In genomic region chr1:109624215-109625010, GRCh38 we compare ENCODE assay signal across 1 cellular context.
TF ChIP-seq lines count a peak whose summit lies in the region.

No MANE protein-coding gene starts in this region.

TF ChIP-seq in IMR-90, 13 proteins besides CTCF, POLR2A, EP300 and RAD21:
- no peak for TF ChIP-seq BHLHE40 (IDR thresholded peaks at IDR 0.05; ENCODE audit: low read depth, low read length)
- no peak for TF ChIP-seq RCOR1 (IDR thresholded peaks at IDR 0.05; ENCODE audit: insufficient replicate concordance, low read length)
- TF ChIP-seq USF2 (IDR thresholded peaks at IDR 0.05; ENCODE audit: low read depth, low read length) = no peak
- TF ChIP-seq CHD1 (IDR thresholded peaks at IDR 0.05; ENCODE audit: low read depth, low read length) = no peak
- no peak for TF ChIP-seq RFX5 (IDR thresholded peaks at IDR 0.05; ENCODE audit: low read depth, low read length)
- TF ChIP-seq SMC3 (IDR thresholded peaks at IDR 0.05; ENCODE audit: low read depth, low read length) = no peak
- no peak for TF ChIP-seq MAZ (IDR thresholded peaks at IDR 0.05; ENCODE audit: borderline replicate concordance, low read depth, low read length)
- no peak for TF ChIP-seq NFE2L2 (IDR thresholded peaks at IDR 0.05; ENCODE audit: low read depth, low read length)
- TF ChIP-seq MAFK (IDR thresholded peaks at IDR 0.05; ENCODE audit: low read depth, low read length) = no peak
- TF ChIP-seq CEBPB (IDR thresholded peaks at IDR 0.05; ENCODE audit: low read depth, low read length) = no peak
- no peak for TF ChIP-seq ELK1 (IDR thresholded peaks at IDR 0.05; ENCODE audit: borderline replicate concordance, low read depth, low read length)
- no peak for TF ChIP-seq MXI1 (IDR thresholded peaks at IDR 0.05; ENCODE audit: borderline replicate concordance, low read depth, low read length)
- TF ChIP-seq FOS (IDR thresholded peaks at IDR 0.05; ENCODE audit: low read depth, low read length) = no peak
